ENCODE assay signal across 31 cellular contexts in genomic region chr11:70768346-70769095, GRCh38.
"Had no signal": no experiment of that assay in that cellular context is flagged by ENCODE, and none has a peak within 500 bp of the region (broad histone marks: within the 10 kb centered on the region; RNA-seq: fewer than 3 reads in every experiment).

No MANE protein-coding gene starts in this region.

- H3K27ac Mint-ChIP-seq: activated CD4-positive, alpha-beta memory T cell treated with anti-CD3 and anti-CD28 coated beads for 36 hours; activated CD4-positive, alpha-beta T cell treated with anti-CD3 and anti-CD28 coated beads for 36 hours; activated CD4-positive, alpha-beta T cell treated with anti-CD3 and anti-CD28 coated beads, Interleukin-2, amount 10 ng/mL, durations not matched to agents 24 days and 14 days; activated CD8-positive, alpha-beta memory T cell treated with anti-CD3 and anti-CD28 coated beads, Interleukin-2, amount 10 ng/mL, durations not matched to agents 7 days and 5 days; activated CD8-positive, alpha-beta T cell treated with anti-CD3 and anti-CD28 coated beads, Interleukin-2, amount 10 ng/mL, durations not matched to agents 7 days and 5 days; activated naive CD4-positive, alpha-beta T cell treated with anti-CD3 and anti-CD28 coated beads, Interleukin-2, amount 50 U/mL, for 72 hours; activated naive CD8-positive, alpha-beta T cell treated with anti-CD3 and anti-CD28 coated beads, Interleukin-2, amount 10 ng/mL, durations not matched to agents 7 days and 5 days; activated T-helper 1 cell treated with anti-CD3 and anti-CD28 coated beads, Interleukin-12 subunit alpha, Interleukin-12 subunit beta, Interleukin-2, Interleukin-4 antibody, amounts not matched to agents 30 ng/mL and 10 ng/mL and 1 ng/mL, durations not matched to agents 14 hours and 24 hours and 36 hours; activated T-helper 2 cell treated with anti-CD3 and anti-CD28 coated beads, Interferon-gamma antibody, Interleukin-2, Interleukin-4, amounts not matched to agents 10 μg/mL and 5 μg/mL and 100 μg/mL, durations not matched to agents 14 hours and 24 hours and 36 hours; T-helper 17 cell; T-helper 2 cell treated with Interferon-gamma antibody and Interleukin-4, amounts not matched to agents 5 μg/mL and 100 μg/mL, for 36 hours had no signal

- DNase-seq: activated CD4-positive, alpha-beta memory T cell treated with anti-CD3 and anti-CD28 coated beads for 36 hours; activated CD4-positive, alpha-beta T cell treated with anti-CD3 and anti-CD28 coated beads for 36 hours; activated CD4-positive, alpha-beta T cell treated with anti-CD3 and anti-CD28 coated beads, Interleukin-2, amount 10 ng/mL, durations not matched to agents 24 days and 14 days; activated CD4-positive, CD25-positive, alpha-beta regulatory T cell; activated CD4-positive, CD25-positive, alpha-beta regulatory T cell treated with anti-CD3 and anti-CD28 coated beads, Interleukin-2, amount 50 U/mL, for 72 hours; activated CD8-positive, alpha-beta memory T cell treated with anti-CD3 and anti-CD28 coated beads, Interleukin-2, amount 10 ng/mL, durations not matched to agents 7 days and 5 days; activated CD8-positive, alpha-beta memory T cell treated with anti-CD3 and anti-CD28 coated beads, Interleukin-2, amount 50 U/mL, for 4 hours; activated CD8-positive, alpha-beta T cell treated with anti-CD3 and anti-CD28 coated beads, Interleukin-2, amount 10 ng/mL, durations not matched to agents 7 days and 5 days; activated gamma-delta T cell treated with Interleukin-2 at 50 U/mL for 16 hours; activated naive CD4-positive, alpha-beta T cell treated with Interleukin-2 at 50 U/mL for 16 hours; activated naive CD8-positive, alpha-beta T cell treated with anti-CD3 and anti-CD28 coated beads, Interleukin-2, amount 10 ng/mL, durations not matched to agents 7 days and 5 days; activated T-cell treated with anti-CD3 and anti-CD28 coated beads, Interleukin-2, amount 50 U/mL, for 1 hour; activated T-cell treated with anti-CD3 and anti-CD28 coated beads, Interleukin-2, amount 50 U/mL, for 48 hours; colonic mucosa; effector CD8-positive, alpha-beta T cell; esophagus squamous epithelium; foreskin melanocyte; T-helper 1 cell; T-helper 17 cell; T1000 had no signal

- H3K36me3 Mint-ChIP-seq: activated CD4-positive, alpha-beta memory T cell treated with anti-CD3 and anti-CD28 coated beads for 36 hours; activated CD8-positive, alpha-beta memory T cell treated with anti-CD3 and anti-CD28 coated beads, Interleukin-2, amount 10 ng/mL, durations not matched to agents 7 days and 5 days; activated naive CD4-positive, alpha-beta T cell treated with anti-CD3 and anti-CD28 coated beads, Interleukin-2, amount 50 U/mL, for 72 hours; activated naive CD8-positive, alpha-beta T cell treated with anti-CD3 and anti-CD28 coated beads, Interleukin-2, amount 10 ng/mL, durations not matched to agents 7 days and 5 days; brain had no signal

- H3K27me3 Mint-ChIP-seq: activated CD4-positive, alpha-beta T cell treated with anti-CD3 and anti-CD28 coated beads, Interleukin-2, amount 10 ng/mL, durations not matched to agents 24 days and 14 days; activated CD8-positive, alpha-beta memory T cell treated with anti-CD3 and anti-CD28 coated beads, Interleukin-2, amount 10 ng/mL, durations not matched to agents 7 days and 5 days; activated naive CD8-positive, alpha-beta T cell treated with anti-CD3 and anti-CD28 coated beads, Interleukin-2, amount 10 ng/mL, durations not matched to agents 7 days and 5 days had no signal

- H3K27ac ChIP-seq: ascending aorta, breast epithelium, cardiac muscle cell, colonic mucosa, epithelial cell of prostate, esophagus squamous epithelium, gastroesophageal sphincter had no signal

- H3K4me1 Mint-ChIP-seq: activated CD4-positive, alpha-beta T cell treated with anti-CD3 and anti-CD28 coated beads for 36 hours; activated CD4-positive, alpha-beta T cell treated with anti-CD3 and anti-CD28 coated beads, Interleukin-2, amount 10 ng/mL, durations not matched to agents 24 days and 14 days; activated CD8-positive, alpha-beta memory T cell treated with anti-CD3 and anti-CD28 coated beads, Interleukin-2, amount 10 ng/mL, durations not matched to agents 7 days and 5 days; brain; central memory CD8-positive, alpha-beta T cell had no signal

- H3K4me3 Mint-ChIP-seq: activated CD4-positive, alpha-beta memory T cell treated with anti-CD3 and anti-CD28 coated beads for 36 hours; activated CD4-positive, alpha-beta T cell treated with anti-CD3 and anti-CD28 coated beads for 36 hours; activated CD4-positive, alpha-beta T cell treated with anti-CD3 and anti-CD28 coated beads, Interleukin-2, amount 10 ng/mL, durations not matched to agents 24 days and 14 days; activated CD8-positive, alpha-beta memory T cell treated with anti-CD3 and anti-CD28 coated beads, Interleukin-2, amount 10 ng/mL, durations not matched to agents 7 days and 5 days; activated CD8-positive, alpha-beta T cell treated with anti-CD3 and anti-CD28 coated beads, Interleukin-2, amount 10 ng/mL, durations not matched to agents 7 days and 5 days; activated naive CD8-positive, alpha-beta T cell treated with anti-CD3 and anti-CD28 coated beads, Interleukin-2, amount 10 ng/mL, durations not matched to agents 7 days and 5 days; activated T-helper 1 cell treated with anti-CD3 and anti-CD28 coated beads, Interleukin-12 subunit alpha, Interleukin-12 subunit beta, Interleukin-2, Interleukin-4 antibody, amounts not matched to agents 30 ng/mL and 10 ng/mL and 1 ng/mL, durations not matched to agents 14 hours and 24 hours and 36 hours; brain; central memory CD8-positive, alpha-beta T cell; T-helper 17 cell; T-helper 2 cell treated with Interferon-gamma antibody and Interleukin-4, amounts not matched to agents 5 μg/mL and 100 μg/mL, for 36 hours had no signal

- H3K9me3 Mint-ChIP-seq: activated CD4-positive, alpha-beta memory T cell treated with anti-CD3 and anti-CD28 coated beads for 36 hours; activated naive CD8-positive, alpha-beta T cell treated with anti-CD3 and anti-CD28 coated beads, Interleukin-2, amount 10 ng/mL, durations not matched to agents 7 days and 5 days; activated T-helper 1 cell treated with anti-CD3 and anti-CD28 coated beads, Interleukin-12 subunit alpha, Interleukin-12 subunit beta, Interleukin-2, Interleukin-4 antibody, amounts not matched to agents 30 ng/mL and 10 ng/mL and 1 ng/mL, durations not matched to agents 14 hours and 24 hours and 36 hours; activated T-helper 2 cell treated with anti-CD3 and anti-CD28 coated beads, Interferon-gamma antibody, Interleukin-2, Interleukin-4, amounts not matched to agents 10 μg/mL and 5 μg/mL and 100 μg/mL, durations not matched to agents 14 hours and 24 hours and 36 hours; central memory CD8-positive, alpha-beta T cell; T-helper 2 cell treated with Interferon-gamma antibody and Interleukin-4, amounts not matched to agents 5 μg/mL and 100 μg/mL, for 36 hours had no signal
